Comparison of ENCODE assay signal across 8 cellular contexts in genomic region chr3:46078712-46079400, GRCh38. TPM values are rescaled to one million over a fixed set of nuclear protein-coding genes. Genes with fewer than 3 reads are reported as not detected.
DNase-seq lines count a peak whose midpoint lies in the region; ATAC-seq, FAIRE-seq and TF ChIP-seq lines count a peak whose summit lies in the region.

No MANE protein-coding gene starts in this region.

- H3K27ac ChIP-seq in dorsolateral prefrontal cortex (peak overlapping the region in 1 of 59 donors; percentile 15), lower lobe of right lung (no peak overlapping the region)

- DNase-seq in 8988T = peak; percentile 46
- DNase-seq in GM18507 (ENCODE audit: extremely low spot score, insufficient read length, low read depth) = no peak
- DNase-seq in HPDE6-E6E7 (ENCODE audit: extremely low spot score) = peak; percentile 31
- DNase-seq in NCI-H82 treated with DMSO at 0.1 percent for 48 hours (lab: John Stamatoyannopoulos, UW; ENCODE audit: unreplicated experiment) = peak; percentile 68
- peak; percentile 73 to 91 for DNase-seq in activated CD4-positive, alpha-beta T cell treated with anti-CD3 and anti-CD28 coated beads, Interleukin-2, amount 50 U/mL, for 24 hours (ENCODE audit: low read depth in 1 of 2, low spot score in 1 of 2)
- DNase-seq in dorsolateral prefrontal cortex = peak; percentile 57 to 96 (median 85)
- DNase-seq in lower lobe of right lung = peak; percentile 81
- DNase-seq in stimulated activated CD8-positive, alpha-beta memory T cell treated with anti-CD3 and anti-CD28 coated beads, Interleukin-12 subunit alpha, Interleukin-12 subunit beta, amount 100 ng/mL, for 1 hour (ENCODE audit: low read depth) = peak; percentile 88

- H3K36me3 ChIP-seq in lower lobe of right lung = no peaks in the 10 kb centered on the region

- peak overlapping the region in 25 of 59 donors; percentile 7 to 52 (median 23) for H3K4me3 ChIP-seq in dorsolateral prefrontal cortex
- H3K4me3 ChIP-seq in lower lobe of right lung = no peak overlapping the region

- no peaks in the 10 kb centered on the region for H3K9me3 ChIP-seq in lower lobe of right lung

- H3K4me1 ChIP-seq in lower lobe of right lung = peaks cover 12% of the 10 kb centered on the region

- peak; percentile 93 for FAIRE-seq in GM18507 (lab: Jason Lieb, UNC)

- peak in 54 of 56 donors; percentile 93 to 100 (median 100) for TF ChIP-seq CTCF in dorsolateral prefrontal cortex (IDR thresholded peaks at IDR 0.05 in 54 of 56, conservative IDR thresholded peaks at IDR 0.05 in 2 of 56; ENCODE audit: low read depth in 1 of 56, partially characterized antibody in 56 of 56)
- TF ChIP-seq CTCF in lower lobe of right lung (IDR thresholded peaks at IDR 0.05) = peak; percentile 95

- intact Hi-C loops in dorsolateral prefrontal cortex (cut with DNase I) (loop anchor here (1.0 to 10.0 kb wide), 6 partner anchors 122 to 1042 kb away; no protein-coding TSS in a partner anchor), lower lobe of right lung (cut with DNase I) (loop anchor here (5.0 kb wide), 1 partner anchor 137 kb away; the partner anchor contains the start of gene CXCR6)

- H3K27me3 ChIP-seq in dorsolateral prefrontal cortex (no peaks in the 10 kb centered on the region), lower lobe of right lung (ENCODE audit: low read depth) (no peaks in the 10 kb centered on the region)

- peak; percentile 97 to 98 for ATAC-seq in lower lobe of right lung

RNA-seq across cellular contexts. Expression of gene XCR1, which starts 51.6 kb away (rescaled TPM):
- total RNA-seq in dorsolateral prefrontal cortex (under 1 TPM in 2 of 120 experiments, not detected in 118; 0.08 to 0.15 TPM), lower lobe of right lung (0.32 TPM)
